In the genomic region with DNA sequence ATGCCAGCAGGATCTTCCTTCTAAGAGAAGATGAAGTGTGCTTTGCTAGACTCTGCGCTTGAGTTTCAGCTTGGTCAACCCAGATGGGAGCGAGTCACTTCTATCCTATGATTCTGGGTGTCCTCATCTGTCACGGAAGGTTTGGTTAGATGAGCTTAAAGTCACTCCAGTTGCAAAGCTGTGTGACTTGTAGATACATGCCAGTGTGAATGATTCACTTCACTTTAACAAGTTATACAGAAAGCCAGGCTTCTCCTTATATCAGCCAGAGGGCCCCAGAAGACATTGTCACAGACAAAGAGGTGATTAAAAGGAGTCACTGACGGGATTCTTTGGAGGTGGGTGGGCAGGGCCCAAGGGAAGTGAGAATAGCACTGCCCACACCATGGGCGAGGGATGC, we compare ENCODE assay signal across 30 cellular contexts.
"Had no signal": no experiment of that assay in that cellular context is flagged by ENCODE, and none has a peak within 500 bp of the region (broad histone marks: within the 10 kb centered on the region; RNA-seq: fewer than 3 reads in every experiment).

No MANE protein-coding gene starts in this region.

- DNase-seq: activated CD4-positive, alpha-beta T cell treated with anti-CD3 and anti-CD28 coated beads, Interleukin-2, amount 10 ng/mL, durations not matched to agents 24 days and 14 days; activated CD4-positive, alpha-beta T cell treated with anti-CD3 and anti-CD28 coated beads, Interleukin-2, amount 50 U/mL, for 4 hours; activated CD8-positive, alpha-beta T cell treated with anti-CD3 and anti-CD28 coated beads for 36 hours; activated effector memory CD4-positive, alpha-beta T cell treated with anti-CD3 and anti-CD28 coated beads, Interleukin-2, amount 50 U/mL, for 16 hours; activated naive CD4-positive, alpha-beta T cell; activated naive CD8-positive, alpha-beta T cell treated with anti-CD3 and anti-CD28 coated beads, Interleukin-2, amount 10 ng/mL, durations not matched to agents 7 days and 5 days; activated T-cell treated with anti-CD3 and anti-CD28 coated beads, Interleukin-2, amount 50 U/mL, for 1 hour; activated T-cell treated with anti-CD3 and anti-CD28 coated beads, Interleukin-2, amount 50 U/mL, for 72 hours; body of pancreas; central memory CD4-positive, alpha-beta T cell; MM.1S; MV-4-11; NCI-H1092; NCI-H1436 treated with DMSO at 0.1 percent for 48 hours; NCI-H1694 treated with DMSO at 0.1 percent for 48 hours; NCI-H2029; NCI-H345; NCI-H524 treated with DMSO at 0.1 percent for 48 hours; Right ventricle myocardium superior; SJCRH30 had no signal

- H3K36me3 Mint-ChIP-seq: activated naive CD4-positive, alpha-beta T cell treated with anti-CD3 and anti-CD28 coated beads, Interleukin-2, amount 50 U/mL, for 24 hours; activated naive CD8-positive, alpha-beta T cell treated with anti-CD3 and anti-CD28 coated beads, Interleukin-2, amount 10 ng/mL, durations not matched to agents 7 days and 5 days had no signal

- ATAC-seq: activated CD8-positive, alpha-beta T cell treated with anti-CD3 and anti-CD28 coated beads for 36 hours; activated T-helper 17 cell treated with anti-CD3 and anti-CD28 coated beads, Interleukin-2, amount 50 U/mL, for 72 hours; body of pancreas; Panc1 had no signal

- H3K27me3 ChIP-seq: body of pancreas, SJCRH30 had no signal

- H3K4me1 ChIP-seq: body of pancreas, SJCRH30 had no signal

- FAIRE-seq: astrocyte, TTC549 had no signal

- H3K4me1 Mint-ChIP-seq: activated naive CD8-positive, alpha-beta T cell treated with anti-CD3 and anti-CD28 coated beads, Interleukin-2, amount 10 ng/mL, durations not matched to agents 7 days and 5 days had no signal

- H3K9me3 Mint-ChIP-seq: activated CD4-positive, alpha-beta T cell treated with anti-CD3 and anti-CD28 coated beads, Interleukin-2, amount 10 ng/mL, durations not matched to agents 24 days and 14 days; activated CD8-positive, alpha-beta T cell treated with anti-CD3 and anti-CD28 coated beads for 36 hours; activated naive CD4-positive, alpha-beta T cell treated with anti-CD3 and anti-CD28 coated beads, Interleukin-2, amount 50 U/mL, for 24 hours; activated naive CD8-positive, alpha-beta T cell treated with anti-CD3 and anti-CD28 coated beads, Interleukin-2, amount 10 ng/mL, durations not matched to agents 7 days and 5 days; T-helper 1 cell treated with Interleukin-12 subunit alpha and Interleukin-12 subunit beta and Interleukin-4 antibody, amounts not matched to agents 30 μg/mL and 1 μg/mL, for 36 hours; T-helper 2 cell treated with Interferon-gamma antibody and Interleukin-4, amounts not matched to agents 5 μg/mL and 100 μg/mL, for 36 hours had no signal

- H3K4me3 Mint-ChIP-seq: activated CD4-positive, alpha-beta T cell treated with anti-CD3 and anti-CD28 coated beads, Interleukin-2, amount 10 ng/mL, durations not matched to agents 24 days and 14 days; activated CD8-positive, alpha-beta T cell treated with anti-CD3 and anti-CD28 coated beads for 36 hours; activated naive CD4-positive, alpha-beta T cell treated with anti-CD3 and anti-CD28 coated beads, Interleukin-2, amount 50 U/mL, for 24 hours; activated naive CD8-positive, alpha-beta T cell treated with anti-CD3 and anti-CD28 coated beads, Interleukin-2, amount 10 ng/mL, durations not matched to agents 7 days and 5 days; activated T-cell treated with anti-CD3 and anti-CD28 coated beads, Interleukin-2, amount 50 U/mL, for 72 hours; activated T-helper 17 cell treated with anti-CD3 and anti-CD28 coated beads, Interleukin-2, amount 50 U/mL, for 72 hours; T-helper 1 cell treated with Interleukin-12 subunit alpha and Interleukin-12 subunit beta and Interleukin-4 antibody, amounts not matched to agents 30 μg/mL and 1 μg/mL, for 36 hours; T-helper 2 cell treated with Interferon-gamma antibody and Interleukin-4, amounts not matched to agents 5 μg/mL and 100 μg/mL, for 36 hours had no signal

- H3K27ac ChIP-seq: body of pancreas, KMS-11, RWPE1, SJCRH30, SK-N-MC had no signal

- H3K36me3 ChIP-seq: SJCRH30 had no signal

- H3K27ac Mint-ChIP-seq: activated CD4-positive, alpha-beta T cell treated with anti-CD3 and anti-CD28 coated beads, Interleukin-2, amount 10 ng/mL, durations not matched to agents 24 days and 14 days; activated CD8-positive, alpha-beta T cell treated with anti-CD3 and anti-CD28 coated beads for 36 hours; activated naive CD4-positive, alpha-beta T cell treated with anti-CD3 and anti-CD28 coated beads, Interleukin-2, amount 50 U/mL, for 24 hours; activated naive CD8-positive, alpha-beta T cell treated with anti-CD3 and anti-CD28 coated beads, Interleukin-2, amount 10 ng/mL, durations not matched to agents 7 days and 5 days; activated T-cell treated with anti-CD3 and anti-CD28 coated beads, Interleukin-2, amount 50 U/mL, for 72 hours; activated T-helper 17 cell treated with anti-CD3 and anti-CD28 coated beads, Interleukin-2, amount 50 U/mL, for 72 hours; T-helper 1 cell treated with Interleukin-12 subunit alpha and Interleukin-12 subunit beta and Interleukin-4 antibody, amounts not matched to agents 30 μg/mL and 1 μg/mL, for 36 hours; T-helper 2 cell treated with Interferon-gamma antibody and Interleukin-4, amounts not matched to agents 5 μg/mL and 100 μg/mL, for 36 hours had no signal

- H3K4me3 ChIP-seq: body of pancreas, SJCRH30, SK-N-MC had no signal

- H3K9me3 ChIP-seq: body of pancreas, SJCRH30 had no signal
